1 cellular context compared by ENCODE assay signal in the genomic region with DNA sequence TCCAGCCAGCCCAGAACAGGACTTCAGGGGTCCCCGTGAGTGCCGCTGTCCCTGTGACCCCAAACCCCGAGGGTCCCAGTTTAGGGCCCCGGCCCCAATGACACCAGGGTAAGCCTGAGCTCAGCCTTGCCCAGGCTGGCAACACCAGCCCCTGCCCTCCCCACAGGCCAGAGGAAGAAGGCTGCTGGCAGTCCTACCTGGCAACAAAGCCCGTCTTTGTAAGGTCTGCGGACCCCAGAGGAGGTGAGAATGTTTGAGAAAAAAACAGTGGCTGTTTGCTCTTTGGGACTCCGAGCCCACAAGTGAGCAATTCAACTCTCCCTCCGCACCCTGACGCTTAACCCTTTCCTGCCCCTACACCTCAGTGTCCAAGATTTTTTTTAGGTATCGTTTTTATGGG.
A peak's percentile ranks its signal among the peaks of the same experiment; 100 is the strongest.
TF ChIP-seq lines count a peak whose summit lies in the region.

No MANE protein-coding gene starts in this region.

TF ChIP-seq in HepG2, 621 proteins besides CTCF, POLR2A, EP300 and RAD21 (continued from another document and continues in another):
- TF ChIP-seq, protein P1, sequence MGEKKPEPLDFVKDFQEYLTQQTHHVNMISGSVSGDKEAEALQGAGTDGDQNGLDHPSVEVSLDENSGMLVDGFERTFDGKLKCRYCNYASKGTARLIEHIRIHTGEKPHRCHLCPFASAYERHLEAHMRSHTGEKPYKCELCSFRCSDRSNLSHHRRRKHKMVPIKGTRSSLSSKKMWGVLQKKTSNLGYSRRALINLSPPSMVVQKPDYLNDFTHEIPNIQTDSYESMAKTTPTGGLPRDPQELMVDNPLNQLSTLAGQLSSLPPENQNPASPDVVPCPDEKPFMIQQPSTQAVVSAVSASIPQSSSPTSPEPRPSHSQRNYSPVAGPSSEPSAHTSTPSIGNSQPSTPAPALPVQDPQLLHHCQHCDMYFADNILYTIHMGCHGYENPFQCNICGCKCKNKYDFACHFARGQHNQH (CRISPR knock-in tag; IDR thresholded peaks at IDR 0.05) = peak; percentile 36; the same call in 1 of the 2 replicates
- TF ChIP-seq, protein P2, sequence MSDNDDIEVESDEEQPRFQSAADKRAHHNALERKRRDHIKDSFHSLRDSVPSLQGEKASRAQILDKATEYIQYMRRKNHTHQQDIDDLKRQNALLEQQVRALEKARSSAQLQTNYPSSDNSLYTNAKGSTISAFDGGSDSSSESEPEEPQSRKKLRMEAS (IDR thresholded peaks at IDR 0.05) = peak; percentile 38
- TF ChIP-seq, protein P3, sequence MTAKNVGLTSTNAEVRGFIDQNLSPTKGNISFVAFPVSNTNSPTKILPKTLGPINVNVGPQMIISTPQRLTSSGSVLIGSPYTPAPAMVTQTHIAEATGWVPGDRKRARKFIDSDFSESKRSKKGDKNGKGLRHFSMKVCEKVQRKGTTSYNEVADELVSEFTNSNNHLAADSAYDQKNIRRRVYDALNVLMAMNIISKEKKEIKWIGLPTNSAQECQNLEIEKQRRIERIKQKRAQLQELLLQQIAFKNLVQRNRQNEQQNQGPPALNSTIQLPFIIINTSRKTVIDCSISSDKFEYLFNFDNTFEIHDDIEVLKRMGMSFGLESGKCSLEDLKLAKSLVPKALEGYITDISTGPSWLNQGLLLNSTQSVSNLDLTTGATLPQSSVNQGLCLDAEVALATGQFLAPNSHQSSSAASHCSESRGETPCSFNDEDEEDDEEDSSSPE (CRISPR knock-in tag; IDR thresholded peaks at IDR 0.05) = peak; percentile 43; the same call in 1 of the 2 replicates
- TF ChIP-seq ZBTB7A (CRISPR knock-in tag; IDR thresholded peaks at IDR 0.05) = peak; percentile 27; the same call in 1 of the 2 replicates
- TF ChIP-seq, protein P4, sequence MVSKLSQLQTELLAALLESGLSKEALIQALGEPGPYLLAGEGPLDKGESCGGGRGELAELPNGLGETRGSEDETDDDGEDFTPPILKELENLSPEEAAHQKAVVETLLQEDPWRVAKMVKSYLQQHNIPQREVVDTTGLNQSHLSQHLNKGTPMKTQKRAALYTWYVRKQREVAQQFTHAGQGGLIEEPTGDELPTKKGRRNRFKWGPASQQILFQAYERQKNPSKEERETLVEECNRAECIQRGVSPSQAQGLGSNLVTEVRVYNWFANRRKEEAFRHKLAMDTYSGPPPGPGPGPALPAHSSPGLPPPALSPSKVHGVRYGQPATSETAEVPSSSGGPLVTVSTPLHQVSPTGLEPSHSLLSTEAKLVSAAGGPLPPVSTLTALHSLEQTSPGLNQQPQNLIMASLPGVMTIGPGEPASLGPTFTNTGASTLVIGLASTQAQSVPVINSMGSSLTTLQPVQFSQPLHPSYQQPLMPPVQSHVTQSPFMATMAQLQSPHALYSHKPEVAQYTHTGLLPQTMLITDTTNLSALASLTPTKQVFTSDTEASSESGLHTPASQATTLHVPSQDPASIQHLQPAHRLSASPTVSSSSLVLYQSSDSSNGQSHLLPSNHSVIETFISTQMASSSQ (IDR thresholded peaks at IDR 0.05; ENCODE audit: low read depth) = no peak
- TF ChIP-seq, protein P4 (CRISPR knock-in tag; IDR thresholded peaks at IDR 0.05; ENCODE audit: borderline replicate concordance) = peak; percentile 39; the same call in 1 of the 2 replicates
- peak; percentile 86; the same call in 1 of the 2 replicates for TF ChIP-seq TBX2 (CRISPR knock-in tag; IDR thresholded peaks at IDR 0.05; ENCODE audit: borderline replicate concordance)
- TF ChIP-seq THAP11 (CRISPR knock-in tag; IDR thresholded peaks at IDR 0.05) = peak; percentile 33; the same call in 1 of the 2 replicates
- peak; percentile 63; the same call in 1 of the 2 replicates for TF ChIP-seq NCOA2 (CRISPR knock-in tag; IDR thresholded peaks at IDR 0.05)
- peak; percentile 48; the same call in 1 of the 2 replicates for TF ChIP-seq HHEX (CRISPR knock-in tag; IDR thresholded peaks at IDR 0.05)
- no peak for TF ChIP-seq SOX13 (IDR thresholded peaks at IDR 0.05)
- peak in 1 of 2 experiments; percentile 69; a peak in 2 of 4 replicates for TF ChIP-seq SOX13 (CRISPR knock-in tag; conservative IDR thresholded peaks at IDR 0.05 in 1 of 2, IDR thresholded peaks at IDR 0.05 in 1 of 2)
- peak; percentile 67; the same call in 1 of the 2 replicates for TF ChIP-seq HDAC2 (CRISPR knock-in tag; IDR thresholded peaks at IDR 0.05)
- TF ChIP-seq ZMYM4 (CRISPR knock-in tag; IDR thresholded peaks at IDR 0.05) = 0 out of 2 replicates have a peak, but pooled peaks have one; percentile 34
- TF ChIP-seq, protein P5, sequence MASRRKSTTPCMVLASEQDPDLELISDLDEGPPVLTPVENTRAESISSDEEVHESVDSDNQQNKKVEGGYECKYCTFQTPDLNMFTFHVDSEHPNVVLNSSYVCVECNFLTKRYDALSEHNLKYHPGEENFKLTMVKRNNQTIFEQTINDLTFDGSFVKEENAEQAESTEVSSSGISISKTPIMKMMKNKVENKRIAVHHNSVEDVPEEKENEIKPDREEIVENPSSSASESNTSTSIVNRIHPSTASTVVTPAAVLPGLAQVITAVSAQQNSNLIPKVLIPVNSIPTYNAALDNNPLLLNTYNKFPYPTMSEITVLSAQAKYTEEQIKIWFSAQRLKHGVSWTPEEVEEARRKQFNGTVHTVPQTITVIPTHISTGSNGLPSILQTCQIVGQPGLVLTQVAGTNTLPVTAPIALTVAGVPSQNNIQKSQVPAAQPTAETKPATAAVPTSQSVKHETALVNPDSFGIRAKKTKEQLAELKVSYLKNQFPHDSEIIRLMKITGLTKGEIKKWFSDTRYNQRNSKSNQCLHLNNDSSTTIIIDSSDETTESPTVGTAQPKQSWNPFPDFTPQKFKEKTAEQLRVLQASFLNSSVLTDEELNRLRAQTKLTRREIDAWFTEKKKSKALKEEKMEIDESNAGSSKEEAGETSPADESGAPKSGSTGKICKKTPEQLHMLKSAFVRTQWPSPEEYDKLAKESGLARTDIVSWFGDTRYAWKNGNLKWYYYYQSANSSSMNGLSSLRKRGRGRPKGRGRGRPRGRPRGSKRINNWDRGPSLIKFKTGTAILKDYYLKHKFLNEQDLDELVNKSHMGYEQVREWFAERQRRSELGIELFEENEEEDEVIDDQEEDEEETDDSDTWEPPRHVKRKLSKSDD (CRISPR knock-in tag; IDR thresholded peaks at IDR 0.05; ENCODE audit: low read depth) = no peak
- TF ChIP-seq, protein P6, sequence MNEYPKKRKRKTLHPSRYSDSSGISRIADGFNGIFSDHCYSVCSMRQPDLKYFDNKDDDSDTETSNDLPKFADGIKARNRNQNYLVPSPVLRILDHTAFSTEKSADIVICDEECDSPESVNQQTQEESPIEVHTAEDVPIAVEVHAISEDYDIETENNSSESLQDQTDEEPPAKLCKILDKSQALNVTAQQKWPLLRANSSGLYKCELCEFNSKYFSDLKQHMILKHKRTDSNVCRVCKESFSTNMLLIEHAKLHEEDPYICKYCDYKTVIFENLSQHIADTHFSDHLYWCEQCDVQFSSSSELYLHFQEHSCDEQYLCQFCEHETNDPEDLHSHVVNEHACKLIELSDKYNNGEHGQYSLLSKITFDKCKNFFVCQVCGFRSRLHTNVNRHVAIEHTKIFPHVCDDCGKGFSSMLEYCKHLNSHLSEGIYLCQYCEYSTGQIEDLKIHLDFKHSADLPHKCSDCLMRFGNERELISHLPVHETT (CRISPR knock-in tag; conservative IDR thresholded peaks at IDR 0.05) = 0 out of 2 replicates have a peak, but pooled peaks have one; percentile 20
- no peak for TF ChIP-seq NCOR1 (IDR thresholded peaks at IDR 0.05; ENCODE audit: borderline replicate concordance, low read length)
- peak; percentile 45 for TF ChIP-seq ISL2 (CRISPR knock-in tag; IDR thresholded peaks at IDR 0.05)
- peak; percentile 28; the same call in 1 of the 2 replicates for TF ChIP-seq RXRB (CRISPR knock-in tag; IDR thresholded peaks at IDR 0.05; ENCODE audit: borderline replicate concordance)
- TF ChIP-seq, protein P7, sequence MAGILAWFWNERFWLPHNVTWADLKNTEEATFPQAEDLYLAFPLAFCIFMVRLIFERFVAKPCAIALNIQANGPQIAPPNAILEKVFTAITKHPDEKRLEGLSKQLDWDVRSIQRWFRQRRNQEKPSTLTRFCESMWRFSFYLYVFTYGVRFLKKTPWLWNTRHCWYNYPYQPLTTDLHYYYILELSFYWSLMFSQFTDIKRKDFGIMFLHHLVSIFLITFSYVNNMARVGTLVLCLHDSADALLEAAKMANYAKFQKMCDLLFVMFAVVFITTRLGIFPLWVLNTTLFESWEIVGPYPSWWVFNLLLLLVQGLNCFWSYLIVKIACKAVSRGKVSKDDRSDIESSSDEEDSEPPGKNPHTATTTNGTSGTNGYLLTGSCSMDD (CRISPR knock-in tag; IDR thresholded peaks at IDR 0.05) = no peak
- TF ChIP-seq PCBP1 (IDR thresholded peaks at IDR 0.05; ENCODE audit: borderline replicate concordance, low read depth, low read length) = 0 out of 2 replicates have a peak, but pooled peaks have one; percentile 13
- TF ChIP-seq, protein P8, sequence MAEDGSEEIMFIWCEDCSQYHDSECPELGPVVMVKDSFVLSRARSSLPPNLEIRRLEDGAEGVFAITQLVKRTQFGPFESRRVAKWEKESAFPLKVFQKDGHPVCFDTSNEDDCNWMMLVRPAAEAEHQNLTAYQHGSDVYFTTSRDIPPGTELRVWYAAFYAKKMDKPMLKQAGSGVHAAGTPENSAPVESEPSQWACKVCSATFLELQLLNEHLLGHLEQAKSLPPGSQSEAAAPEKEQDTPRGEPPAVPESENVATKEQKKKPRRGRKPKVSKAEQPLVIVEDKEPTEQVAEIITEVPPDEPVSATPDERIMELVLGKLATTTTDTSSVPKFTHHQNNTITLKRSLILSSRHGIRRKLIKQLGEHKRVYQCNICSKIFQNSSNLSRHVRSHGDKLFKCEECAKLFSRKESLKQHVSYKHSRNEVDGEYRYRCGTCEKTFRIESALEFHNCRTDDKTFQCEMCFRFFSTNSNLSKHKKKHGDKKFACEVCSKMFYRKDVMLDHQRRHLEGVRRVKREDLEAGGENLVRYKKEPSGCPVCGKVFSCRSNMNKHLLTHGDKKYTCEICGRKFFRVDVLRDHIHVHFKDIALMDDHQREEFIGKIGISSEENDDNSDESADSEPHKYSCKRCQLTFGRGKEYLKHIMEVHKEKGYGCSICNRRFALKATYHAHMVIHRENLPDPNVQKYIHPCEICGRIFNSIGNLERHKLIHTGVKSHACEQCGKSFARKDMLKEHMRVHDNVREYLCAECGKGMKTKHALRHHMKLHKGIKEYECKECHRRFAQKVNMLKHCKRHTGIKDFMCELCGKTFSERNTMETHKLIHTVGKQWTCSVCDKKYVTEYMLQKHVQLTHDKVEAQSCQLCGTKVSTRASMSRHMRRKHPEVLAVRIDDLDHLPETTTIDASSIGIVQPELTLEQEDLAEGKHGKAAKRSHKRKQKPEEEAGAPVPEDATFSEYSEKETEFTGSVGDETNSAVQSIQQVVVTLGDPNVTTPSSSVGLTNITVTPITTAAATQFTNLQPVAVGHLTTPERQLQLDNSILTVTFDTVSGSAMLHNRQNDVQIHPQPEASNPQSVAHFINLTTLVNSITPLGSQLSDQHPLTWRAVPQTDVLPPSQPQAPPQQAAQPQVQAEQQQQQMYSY (CRISPR knock-in tag; IDR thresholded peaks at IDR 0.05) = no peak
- TF ChIP-seq, protein P9, sequence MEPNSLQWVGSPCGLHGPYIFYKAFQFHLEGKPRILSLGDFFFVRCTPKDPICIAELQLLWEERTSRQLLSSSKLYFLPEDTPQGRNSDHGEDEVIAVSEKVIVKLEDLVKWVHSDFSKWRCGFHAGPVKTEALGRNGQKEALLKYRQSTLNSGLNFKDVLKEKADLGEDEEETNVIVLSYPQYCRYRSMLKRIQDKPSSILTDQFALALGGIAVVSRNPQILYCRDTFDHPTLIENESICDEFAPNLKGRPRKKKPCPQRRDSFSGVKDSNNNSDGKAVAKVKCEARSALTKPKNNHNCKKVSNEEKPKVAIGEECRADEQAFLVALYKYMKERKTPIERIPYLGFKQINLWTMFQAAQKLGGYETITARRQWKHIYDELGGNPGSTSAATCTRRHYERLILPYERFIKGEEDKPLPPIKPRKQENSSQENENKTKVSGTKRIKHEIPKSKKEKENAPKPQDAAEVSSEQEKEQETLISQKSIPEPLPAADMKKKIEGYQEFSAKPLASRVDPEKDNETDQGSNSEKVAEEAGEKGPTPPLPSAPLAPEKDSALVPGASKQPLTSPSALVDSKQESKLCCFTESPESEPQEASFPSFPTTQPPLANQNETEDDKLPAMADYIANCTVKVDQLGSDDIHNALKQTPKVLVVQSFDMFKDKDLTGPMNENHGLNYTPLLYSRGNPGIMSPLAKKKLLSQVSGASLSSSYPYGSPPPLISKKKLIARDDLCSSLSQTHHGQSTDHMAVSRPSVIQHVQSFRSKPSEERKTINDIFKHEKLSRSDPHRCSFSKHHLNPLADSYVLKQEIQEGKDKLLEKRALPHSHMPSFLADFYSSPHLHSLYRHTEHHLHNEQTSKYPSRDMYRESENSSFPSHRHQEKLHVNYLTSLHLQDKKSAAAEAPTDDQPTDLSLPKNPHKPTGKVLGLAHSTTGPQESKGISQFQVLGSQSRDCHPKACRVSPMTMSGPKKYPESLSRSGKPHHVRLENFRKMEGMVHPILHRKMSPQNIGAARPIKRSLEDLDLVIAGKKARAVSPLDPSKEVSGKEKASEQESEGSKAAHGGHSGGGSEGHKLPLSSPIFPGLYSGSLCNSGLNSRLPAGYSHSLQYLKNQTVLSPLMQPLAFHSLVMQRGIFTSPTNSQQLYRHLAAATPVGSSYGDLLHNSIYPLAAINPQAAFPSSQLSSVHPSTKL (CRISPR knock-in tag; IDR thresholded peaks at IDR 0.05) = peak; percentile 52; the same call in 1 of the 2 replicates
- peak; percentile 54 for TF ChIP-seq HNF4A (CRISPR knock-in tag; IDR thresholded peaks at IDR 0.05)
